33 cellular contexts compared by ENCODE assay signal in genomic region chr13:35940734-35941133, GRCh38.
"Had no signal": no experiment of that assay in that cellular context is flagged by ENCODE, and none has a peak within 500 bp of the region (broad histone marks: within the 10 kb centered on the region; RNA-seq: fewer than 3 reads in every experiment).

No MANE protein-coding gene starts in this region.

- H3K27me3 Mint-ChIP-seq: natural killer cell treated with Interleukin-12 subunit alpha and Interleukin-12 subunit beta and Interleukin-15 and Interleukin-18, amount 100 ng/mL, for 72 hours; stimulated activated memory B cell treated with anti-CD40 and anti-IgM and Interleukin-4, amounts not matched to agents 10 μg/mL and 1 μg/mL and 100 μg/mL, for 72 hours; stimulated activated naive CD8-positive, alpha-beta T cell treated with anti-CD3 and anti-CD28 coated beads, Interleukin-15, amount 100 ng/mL, for 72 hours; type B pancreatic cell had no signal

- H3K9me3 ChIP-seq: neutrophil, ovary, suprapubic skin, testis, transverse colon, upper lobe of right lung, uterus had no signal

- H3K27me3 ChIP-seq: neutrophil, ovary, spleen, suprapubic skin, testis, tibial artery, transverse colon, upper lobe of right lung, uterus had no signal

- H3K36me3 Mint-ChIP-seq: stimulated activated memory B cell treated with anti-CD40 and anti-IgM and Interleukin-4, amounts not matched to agents 10 μg/mL and 1 μg/mL and 100 μg/mL, for 72 hours had no signal

- DNase-seq: naive thymus-derived CD8-positive, alpha-beta T cell; nephron progenitor cell; nucleus accumbens; ovary; posterior cingulate gyrus; psoas muscle; right cardiac atrium; spleen; stimulated activated CD4-positive, alpha-beta T cell treated with anti-CD3 and anti-CD28 coated beads, Interleukin-12 subunit alpha, Interleukin-12 subunit beta, amount 100 ng/mL, for 4 hours; stimulated activated CD4-positive, alpha-beta T cell treated with anti-CD3 and anti-CD28 coated beads, Interleukin-1b, Interleukin-23, amount 100 ng/mL, for 48 hours; stimulated activated CD4-positive, alpha-beta T cell treated with anti-CD3 and anti-CD28 coated beads, Interleukin-4, amount 100 ng/mL, for 1 hour; stimulated activated CD4-positive, alpha-beta T cell treated with anti-CD3 and anti-CD28 coated beads, Interleukin-4, amount 100 ng/mL, for 4 hours; stimulated activated CD8-positive, alpha-beta memory T cell treated with anti-CD3 and anti-CD28 coated beads, Interleukin-4, amount 100 ng/mL, for 48 hours; stimulated activated naive CD4-positive, alpha-beta T cell; stimulated activated naive CD8-positive, alpha-beta T cell treated with anti-CD3 and anti-CD28 coated beads, Interleukin-15, amount 100 ng/mL, for 72 hours; stimulated activated naive CD8-positive, alpha-beta T cell treated with anti-CD3 and anti-CD28 coated beads, Interleukin-15, Interleukin-2, amounts not matched to agents 100 U/mL and 50 U/mL, for 24 hours; substantia nigra; testis; tibial artery; transverse colon; upper lobe of right lung; uterus had no signal

- H3K79me2 ChIP-seq: parathyroid adenoma had no signal

- H3K4me2 ChIP-seq: smooth muscle cell had no signal

- H3K27ac ChIP-seq: neutrophil, ovary, parathyroid adenoma, psoas muscle, skin epidermis, spleen, suprapubic skin, testis, tibial artery, transverse colon, upper lobe of right lung had no signal

- H3K4me1 Mint-ChIP-seq: naive thymus-derived CD8-positive, alpha-beta T cell; nephron progenitor cell; neural crest cell; stimulated activated memory B cell treated with anti-CD40 and anti-IgM and Interleukin-4, amounts not matched to agents 10 μg/mL and 1 μg/mL and 100 μg/mL, for 72 hours; stimulated activated naive CD8-positive, alpha-beta T cell treated with anti-CD3 and anti-CD28 coated beads, Interleukin-15, amount 100 ng/mL, for 72 hours had no signal

- H3K9ac ChIP-seq: parathyroid adenoma had no signal

- ATAC-seq: naive thymus-derived CD8-positive, alpha-beta T cell; natural killer cell treated with Interleukin-12 subunit alpha and Interleukin-12 subunit beta and Interleukin-15 and Interleukin-18, amount 100 ng/mL, for 72 hours; psoas muscle; right cardiac atrium; sciatic nerve; stimulated activated memory B cell treated with anti-CD40 and anti-IgM and Interleukin-4, amounts not matched to agents 10 μg/mL and 1 μg/mL and 100 μg/mL, for 72 hours; stimulated activated naive CD8-positive, alpha-beta T cell treated with anti-CD3 and anti-CD28 coated beads, Interleukin-15, amount 100 ng/mL, for 72 hours; stimulated activated naive CD8-positive, alpha-beta T cell treated with anti-CD3 and anti-CD28 coated beads, Interleukin-15, Interleukin-2, amounts not matched to agents 100 U/mL and 50 U/mL, for 24 hours; upper lobe of right lung had no signal

- H3K4me3 Mint-ChIP-seq: naive thymus-derived CD8-positive, alpha-beta T cell; natural killer cell treated with Interleukin-12 subunit alpha and Interleukin-12 subunit beta and Interleukin-15 and Interleukin-18, amount 100 ng/mL, for 72 hours; nephron progenitor cell; neural crest cell; stimulated activated memory B cell treated with anti-CD40 and anti-IgM and Interleukin-4, amounts not matched to agents 10 μg/mL and 1 μg/mL and 100 μg/mL, for 72 hours; stimulated activated naive CD8-positive, alpha-beta T cell treated with anti-CD3 and anti-CD28 coated beads, Interleukin-15, amount 100 ng/mL, for 72 hours; type B pancreatic cell had no signal

- H3K36me3 ChIP-seq: neutrophil, ovary, spleen, suprapubic skin, tibial artery, transverse colon, upper lobe of right lung, uterus had no signal

- H3K27ac Mint-ChIP-seq: naive thymus-derived CD8-positive, alpha-beta T cell; natural killer cell treated with Interleukin-12 subunit alpha and Interleukin-12 subunit beta and Interleukin-15 and Interleukin-18, amount 100 ng/mL, for 72 hours; nephron progenitor cell; progenitor cell of endocrine pancreas; stimulated activated memory B cell treated with anti-CD40 and anti-IgM and Interleukin-4, amounts not matched to agents 10 μg/mL and 1 μg/mL and 100 μg/mL, for 72 hours; stimulated activated naive CD8-positive, alpha-beta T cell treated with anti-CD3 and anti-CD28 coated beads, Interleukin-15, amount 100 ng/mL, for 72 hours; type B pancreatic cell had no signal

- H2AFZ ChIP-seq: parathyroid adenoma had no signal

- H3K4me3 ChIP-seq: ovary, psoas muscle, skin epidermis, smooth muscle cell, spleen, suprapubic skin, testis, tibial artery, transverse colon, upper lobe of right lung, uterus had no signal

- H3K4me1 ChIP-seq: parathyroid adenoma, psoas muscle, spleen, suprapubic skin, testis, tibial artery, transverse colon, upper lobe of right lung, uterus had no signal
